ENCODE assay signal across 24 cellular contexts in genomic region chr2:357811-358210, GRCh38.
"Had no signal": no experiment of that assay in that cellular context is flagged by ENCODE, and none has a peak within 500 bp of the region (broad histone marks: within the 10 kb centered on the region; RNA-seq: fewer than 3 reads in every experiment).

No MANE protein-coding gene starts in this region.

- H3K27me3 ChIP-seq: colonic mucosa, foreskin keratinocyte, left lung had no signal

- H3K27ac ChIP-seq: colonic mucosa, epithelial cell of prostate, foreskin keratinocyte, gastroesophageal sphincter, heart right ventricle, left lung, lower lobe of right lung had no signal

- FAIRE-seq: endometrium, frontal cortex, islet of Langerhans, keratinocyte had no signal

- DNase-seq: colonic mucosa; cortex of kidney; effector CD8-positive, alpha-beta T cell; effector memory CD8-positive, alpha-beta T cell; endodermal cell; erythroblast; foreskin keratinocyte; head of caudate nucleus; heart right ventricle; hippocampal formation; left cardiac atrium; left lung; left ventricle myocardium superior; lower lobe of right lung; mesenchymal stem cell; mucosa of descending colon; naive B cell had no signal

- H3K36me3 ChIP-seq: colonic mucosa, gastroesophageal sphincter, heart right ventricle, left lung, lower lobe of right lung had no signal

- H3K4me3 ChIP-seq: colonic mucosa, gastroesophageal sphincter, heart right ventricle, left lung, lower lobe of right lung, mucosa of descending colon had no signal

- ATAC-seq: effector memory CD8-positive, alpha-beta T cell; esophagus mucosa; foreskin keratinocyte; gastroesophageal sphincter; heart right ventricle; left cardiac atrium; left lung; left ventricle myocardium superior; lower lobe of right lung; mucosa of descending colon had no signal

- H3K9me3 ChIP-seq: colonic mucosa, gastroesophageal sphincter, lower lobe of right lung, mucosa of descending colon had no signal

- H3K4me1 ChIP-seq: colonic mucosa, foreskin keratinocyte, gastroesophageal sphincter, heart right ventricle, left lung, lower lobe of right lung had no signal
